In genomic region chrX:2969021-2969420, GRCh38 we compare ENCODE assay signal across 1 cellular context.
TF ChIP-seq lines count a peak whose summit lies in the region.

No MANE protein-coding gene starts in this region.

TF ChIP-seq in endothelial cell of umbilical vein, 7 proteins besides CTCF, POLR2A, EP300 and RAD21 (continued from another document):
- TF ChIP-seq GATA2 (IDR thresholded peaks at IDR 0.05; ENCODE audit: insufficient read depth, insufficient read length, low read depth, low read length) (no peak), JUN (IDR thresholded peaks at IDR 0.05; ENCODE audit: borderline replicate concordance, insufficient read depth, insufficient read length, low read depth) (no peak), MYC (IDR thresholded peaks at IDR 0.05; ENCODE audit: low read depth, low read length) (no peak), EZH2 (IDR thresholded peaks at IDR 0.05; ENCODE audit: borderline replicate concordance, low read depth, low read length, severe bottlenecking) (no peak), POLR2AphosphoS5 (IDR thresholded peaks at IDR 0.05; ENCODE audit: insufficient read depth, low read depth, low read length) (no peak), FOS (IDR thresholded peaks at IDR 0.05; ENCODE audit: borderline replicate concordance, insufficient read depth, low read length) (no peak)
